1 cellular context compared by ENCODE assay signal in genomic region chr10:124197301-124198148, GRCh38.
TF ChIP-seq lines count a peak whose summit lies in the region.

No MANE protein-coding gene starts in this region.

TF ChIP-seq in WTC11, 78 proteins besides CTCF, POLR2A, EP300 and RAD21 (continued from another document):
- TF ChIP-seq ZNF425 (CRISPR knock-in tag; conservative IDR thresholded peaks at IDR 0.05) (no peak), ERG (CRISPR knock-in tag; IDR thresholded peaks at IDR 0.05) (no peak), CREM (CRISPR knock-in tag; IDR thresholded peaks at IDR 0.05) (no peak), TEAD1 (CRISPR knock-in tag; IDR thresholded peaks at IDR 0.05) (no peak), IRF1 (CRISPR knock-in tag; IDR thresholded peaks at IDR 0.05) (no peak), ZNF416 (CRISPR knock-in tag; IDR thresholded peaks at IDR 0.05) (no peak)
